ENCODE assay signal across 8 cellular contexts in genomic region chr18:27750014-27750413, GRCh38.
A peak's percentile ranks its signal among the peaks of the same experiment; 100 is the strongest.
DNase-seq lines count a peak whose midpoint lies in the region; ATAC-seq and TF ChIP-seq lines count a peak whose summit lies in the region.

No MANE protein-coding gene starts in this region.

- H3K36me3 ChIP-seq in H7 (replicated peaks; ENCODE audit: control insufficient read depth, insufficient read depth, low read length) (no peaks in the 10 kb centered on the region), NT2/D1 (ENCODE audit: insufficient read depth, insufficient read length, low read length) (no peaks in the 10 kb centered on the region)

- no peaks in the 10 kb centered on the region for H3K36me3 Mint-ChIP-seq in osteocyte (ENCODE audit: unreplicated experiment)

- H3K27me3 ChIP-seq in H7 (ENCODE audit: control insufficient read depth, insufficient read depth, low read length) (no peaks in the 10 kb centered on the region), NT2/D1 (ENCODE audit: insufficient read depth, insufficient read length) (no peaks in the 10 kb centered on the region)

- peak; percentile 85 for TF ChIP-seq CTCF in osteocyte (IDR thresholded peaks at IDR 0.05)

- no peak overlapping the region for H3K27ac Mint-ChIP-seq in osteocyte (ENCODE audit: unreplicated experiment)

- peak; percentile 2 for DNase-seq in AG08396 (ENCODE audit: low spot score)
- peak; percentile 59 for DNase-seq in H7
- DNase-seq in NT2/D1 (ENCODE audit: low read depth, low spot score), result peak; percentile 39
- DNase-seq in epithelial cell of prostate (ENCODE audit: low read depth, low spot score), result peak; percentile 18
- DNase-seq in osteocyte (ENCODE audit: extremely low spot score, unreplicated experiment), result no peak
- no peak for DNase-seq in HUDEP-2 (lab: John Stamatoyannopoulos, UW; ENCODE audit: unreplicated experiment in 76 of 76)

- H3K4me1 ChIP-seq in NT2/D1 (ENCODE audit: insufficient read depth, insufficient read length), result no peaks in the 10 kb centered on the region

- H3K4me3 ChIP-seq in H7 (ENCODE audit: insufficient read depth, low read depth, low read length) (no peak overlapping the region), NT2/D1 (ENCODE audit: insufficient read length, low read depth) (no peak overlapping the region)

- H3K9me3 ChIP-seq in NT2/D1 (ENCODE audit: insufficient read depth, low read length), result no peaks in the 10 kb centered on the region

- no peak overlapping the region for H3K4me3 Mint-ChIP-seq in osteocyte (ENCODE audit: unreplicated experiment)

- no peak for ATAC-seq in GM19324 (IDR thresholded peaks at IDR 0.05; ENCODE audit: low FRiP score, unreplicated experiment)
- no peak for ATAC-seq in HG03097 (IDR thresholded peaks at IDR 0.05; ENCODE audit: low FRiP score, unreplicated experiment)

- H3K9me3 Mint-ChIP-seq in osteocyte (ENCODE audit: unreplicated experiment), result no peaks in the 10 kb centered on the region

- H3K27me3 Mint-ChIP-seq in osteocyte (ENCODE audit: unreplicated experiment), result no peaks in the 10 kb centered on the region

- H3K27ac ChIP-seq in epithelial cell of prostate, result no peak overlapping the region

- peaks cover 2% of the 10 kb centered on the region for H3K4me1 Mint-ChIP-seq in osteocyte (ENCODE audit: unreplicated experiment)

- H3K9ac ChIP-seq in NT2/D1 (ENCODE audit: insufficient read length, low read depth), result no peak overlapping the region

Comparison
In these comparisons a context has a peak if more than half of its experiments do, and no peak if none do; other contexts are left out.
1. DNase-seq: peak in AG08396 (single experiment), H7 (single experiment), NT2/D1 (single experiment) and epithelial cell of prostate (single experiment); none in osteocyte (single experiment) and HUDEP-2 (0 of 76).